Comparison of ENCODE assay signal across 15 cellular contexts in genomic region chr3:71207632-71208031, GRCh38.
A peak's percentile ranks its signal among the peaks of the same experiment; 100 is the strongest.
DNase-seq lines count a peak whose midpoint lies in the region; ATAC-seq and TF ChIP-seq lines count a peak whose summit lies in the region.
"Had no signal": no experiment of that assay in that cellular context is flagged by ENCODE, and none has a peak within 500 bp of the region (broad histone marks: within the 10 kb centered on the region; RNA-seq: fewer than 3 reads in every experiment).

No MANE protein-coding gene starts in this region.

- H3K27ac Mint-ChIP-seq in Caco-2 (ENCODE audit: unreplicated experiment), result peak overlapping the region; percentile 93
- H3K27ac Mint-ChIP-seq in endodermal cell, result peak overlapping the region; percentile 86

- TSS peak; percentile 41 for BruUV-seq in Caco-2 (replicated peaks; lab: Mats Ljungman, UMichigan)

- H3K4me3 Mint-ChIP-seq in Caco-2 (ENCODE audit: unreplicated experiment) (peak overlapping the region; percentile 66), endodermal cell (peak overlapping the region; percentile 10)
- H3K4me3 Mint-ChIP-seq: memory B cell had no signal

- no peak for TF ChIP-seq CTCF in 22Rv1 (IDR thresholded peaks at IDR 0.05)
- TF ChIP-seq CTCF in Caco-2 (IDR thresholded peaks at IDR 0.05; ENCODE audit: insufficient read depth in 1 of 2, low read depth in 1 of 2, low read length in 1 of 2, severe bottlenecking in 1 of 2, unreplicated experiment in 1 of 2), result no peak
- TF ChIP-seq CTCF in endodermal cell (conservative IDR thresholded peaks at IDR 0.05), result no peak
- TF ChIP-seq CTCF in omental fat pad (IDR thresholded peaks at IDR 0.05), result no peak

- no peaks in the 10 kb centered on the region for H3K36me3 ChIP-seq in Caco-2 (ENCODE audit: control insufficient read depth, insufficient read depth, low read length)
- no peaks in the 10 kb centered on the region for H3K36me3 ChIP-seq in endodermal cell (ENCODE audit: control insufficient read depth, insufficient read depth, low read length)
- no peaks in the 10 kb centered on the region for H3K36me3 ChIP-seq in muscle layer of duodenum (ENCODE audit: control insufficient read depth in 1 of 2, insufficient read depth in 2 of 2, low read length in 2 of 2)
- H3K36me3 ChIP-seq: BLaER1 treated with 17β-estradiol and CSF1 and Interleukin-3, amounts not matched to agents 10 nM and 100 nM; ovary had no signal

- H3K4me3 ChIP-seq in Caco-2 (ENCODE audit: low read depth, low read length) (peak overlapping the region; percentile 19; the same call in 1 of the 2 replicates), endodermal cell (ENCODE audit: low read length) (peak overlapping the region; percentile 71), muscle layer of duodenum (ENCODE audit: low read depth in 1 of 2, low read length in 2 of 2) (no peak overlapping the region)
- H3K4me3 ChIP-seq: BLaER1 treated with 17β-estradiol and CSF1 and Interleukin-3, amounts not matched to agents 10 nM and 100 nM; ovary had no signal

- H3K27ac ChIP-seq in 22Rv1 (peak overlapping the region; percentile 97), endodermal cell (ENCODE audit: low read depth, low read length) (no peak overlapping the region), muscle layer of duodenum (ENCODE audit: low read length) (peak overlapping the region; percentile 35)
- H3K27ac ChIP-seq: BLaER1 treated with 17β-estradiol and CSF1 and Interleukin-3, amounts not matched to agents 10 nM and 100 nM; ovary had no signal

- CTCF ChIA-PET in Caco-2 (lab: Charles Lee), result interaction anchor here (0.5 to 1.6 kb wide), 8 partner anchors 17 to 143 kb away, joined by 3 to 7 read pairs (median 3); no protein-coding TSS in a partner anchor

- peaks cover 69% of the 10 kb centered on the region for H3K4me1 ChIP-seq in Caco-2
- peaks cover 26% of the 10 kb centered on the region for H3K4me1 ChIP-seq in endodermal cell (ENCODE audit: control insufficient read depth, insufficient read depth, low read length)
- H3K4me1 ChIP-seq in muscle layer of duodenum (ENCODE audit: control insufficient read depth in 1 of 2, insufficient read depth in 2 of 2, low read length in 2 of 2), result peaks cover 26 to 49% of the 10 kb centered on the region in 2 donors

- peak; percentile 67 for DNase-seq in Caco-2
- DNase-seq in endodermal cell, result no peak
- no peak for DNase-seq in NK-92 (lab: John Stamatoyannopoulos, UW; ENCODE audit: unreplicated experiment)
- no peak for DNase-seq in omental fat pad (ENCODE audit: low spot score)
- DNase-seq in stimulated activated CD4-positive, alpha-beta T cell treated with anti-CD3 and anti-CD28 coated beads, Interleukin-2, amount 100 ng/mL, for 48 hours, result no peak
- DNase-seq in NCI-H526 treated with DMSO at 0.1 percent for 48 hours (lab: John Stamatoyannopoulos, UW), result no peak
- DNase-seq: activated CD4-positive, alpha-beta T cell treated with anti-CD3 and anti-CD28 coated beads for 1 hour; HCEC 1CT; NCI-H1694; ovary; stimulated activated CD4-positive, alpha-beta T cell treated with anti-CD3 and anti-CD28 coated beads, Interleukin-12 subunit alpha, Interleukin-12 subunit beta, amount 100 ng/mL, for 4 hours had no signal

- intact Hi-C loops in Caco-2 (cut with micrococcal nuclease; ENCODE audit: unreplicated experiment), result loop anchor here (1.0 to 2.0 kb wide), 13 partner anchors 16 to 375 kb away; partner anchors contain the start of gene FOXP1

- ATAC-seq in omental fat pad (ENCODE audit: low FRiP score), result no peak

- H3K9ac ChIP-seq in endodermal cell (ENCODE audit: extremely low read depth, low read length, poor library complexity, severe bottlenecking), result no peak overlapping the region
- H3K9ac ChIP-seq: BLaER1 treated with 17β-estradiol and CSF1 and Interleukin-3, amounts not matched to agents 10 nM and 100 nM had no signal

- H3K9me3 Mint-ChIP-seq in Caco-2 (ENCODE audit: unreplicated experiment) (no peaks in the 10 kb centered on the region), endodermal cell (no peaks in the 10 kb centered on the region)
- H3K9me3 Mint-ChIP-seq: memory B cell had no signal

- no peaks in the 10 kb centered on the region for H3K9me3 ChIP-seq in Caco-2
- H3K9me3 ChIP-seq in endodermal cell (ENCODE audit: control insufficient read depth, low read length), result no peaks in the 10 kb centered on the region
- H3K9me3 ChIP-seq in muscle layer of duodenum (ENCODE audit: control insufficient read depth in 1 of 2, low read length in 2 of 2), result no peaks in the 10 kb centered on the region
- H3K9me3 ChIP-seq: BLaER1 treated with 17β-estradiol and CSF1 and Interleukin-3, amounts not matched to agents 10 nM and 100 nM; ovary had no signal

- H3K27me3 Mint-ChIP-seq in Caco-2 (ENCODE audit: insufficient read depth, unreplicated experiment), result no peaks in the 10 kb centered on the region
- no peaks in the 10 kb centered on the region for H3K27me3 Mint-ChIP-seq in endodermal cell (ENCODE audit: insufficient read depth)
- H3K27me3 Mint-ChIP-seq: memory B cell had no signal

- H3K36me3 Mint-ChIP-seq in Caco-2 (ENCODE audit: insufficient read depth, unreplicated experiment), result peaks cover 19% of the 10 kb centered on the region
- no peaks in the 10 kb centered on the region for H3K36me3 Mint-ChIP-seq in endodermal cell (ENCODE audit: low read depth)

- POLR2A ChIA-PET in Caco-2 (lab: Charles Lee), result interaction anchor here (0.5 to 1.8 kb wide), 9 partner anchors 17 to 375 kb away, joined by 3 to 12 read pairs (median 4); partner anchors contain the start of gene FOXP1

- no peaks in the 10 kb centered on the region for H3K27me3 ChIP-seq in Caco-2 (replicated peaks; ENCODE audit: control insufficient read depth, insufficient read depth, low read length)
- H3K27me3 ChIP-seq in endodermal cell (ENCODE audit: control insufficient read depth, insufficient read depth, low read length, poor library complexity, severe bottlenecking), result no peaks in the 10 kb centered on the region
- no peaks in the 10 kb centered on the region for H3K27me3 ChIP-seq in muscle layer of duodenum (ENCODE audit: low read depth, low read length)
- H3K27me3 ChIP-seq: BLaER1 treated with 17β-estradiol and CSF1 and Interleukin-3, amounts not matched to agents 10 nM and 100 nM; ovary had no signal

- H3K4me1 Mint-ChIP-seq in Caco-2 (ENCODE audit: low read depth, unreplicated experiment) (peaks cover 62% of the 10 kb centered on the region), endodermal cell (peaks cover 76% of the 10 kb centered on the region)

- 83 to 91% methylated on average over 1 to 3 of the region's 3 CpGs for WGBS in endodermal cell (ENCODE audit: insufficient coverage in 1 of 2, insufficient read length in 1 of 2), 2 experiments

Comparison
In these comparisons a context has a peak if more than half of its experiments do, and no peak if none do; other contexts are left out.
1. DNase-seq: peak in Caco-2 (2 of 2); none in endodermal cell (single experiment), NK-92 (single experiment), omental fat pad (single experiment), stimulated activated CD4-positive, alpha-beta T cell treated with anti-CD3 and anti-CD28 coated beads, Interleukin-2, amount 100 ng/mL, for 48 hours (0 of 2) and NCI-H526 treated with DMSO at 0.1 percent for 48 hours (single experiment).
2. H3K4me3 ChIP-seq: peak in Caco-2 (single experiment) and endodermal cell (single experiment); none in muscle layer of duodenum (0 of 2).